19 cellular contexts compared by ENCODE assay signal in genomic region chr4:1600211-1600780, GRCh38.
"Had no signal": no experiment of that assay in that cellular context is flagged by ENCODE, and none has a peak within 500 bp of the region (broad histone marks: within the 10 kb centered on the region; RNA-seq: fewer than 3 reads in every experiment).

No MANE protein-coding gene starts in this region.

- ATAC-seq: activated naive CD8-positive, alpha-beta T cell treated with anti-CD3 and anti-CD28 coated beads, Interleukin-2, amount 50 U/mL, for 24 hours; SK-N-SH treated with all-trans-retinoic acid at 6 μM for 48 hours had no signal

- H3K36me3 ChIP-seq: ovary, spleen had no signal

- H3K27me3 ChIP-seq: ovary had no signal

- H3K27ac ChIP-seq: dorsolateral prefrontal cortex, ovary, spleen had no signal

- H3K9me3 ChIP-seq: ovary had no signal

- DNase-seq: activated CD4-positive, alpha-beta T cell treated with anti-CD3 and anti-CD28 coated beads, Interleukin-2, amount 50 U/mL, for 1 hour; activated CD4-positive, CD25-positive, alpha-beta regulatory T cell treated with anti-CD3 and anti-CD28 coated beads, Interleukin-2, amount 50 U/mL, for 72 hours; activated CD8-positive, alpha-beta memory T cell treated with anti-CD3 and anti-CD28 coated beads for 24 hours; activated CD8-positive, alpha-beta memory T cell treated with anti-CD3 and anti-CD28 coated beads, Interleukin-2, amount 50 U/mL, for 48 hours; activated effector memory CD4-positive, alpha-beta T cell treated with Interleukin-2 at 50 U/mL for 16 hours; activated naive CD4-positive, alpha-beta T cell treated with anti-CD3 and anti-CD28 coated beads, Interleukin-2, amount 10 ng/mL, durations not matched to agents 7 days and 5 days; activated naive CD8-positive, alpha-beta T cell treated with anti-CD3 and anti-CD28 coated beads, Interleukin-2, amount 50 U/mL, for 24 hours; activated T-cell treated with anti-CD3 and anti-CD28 coated beads, Interleukin-2, amount 50 U/mL, for 48 hours; anterior cingulate cortex; central memory CD4-positive, alpha-beta T cell; foreskin fibroblast; kidney glomerular epithelial cell; ovary; stimulated activated CD4-positive, alpha-beta T cell treated with anti-CD3 and anti-CD28 coated beads, Interleukin-4, amount 100 ng/mL, for 4 hours; stimulated activated naive CD4-positive, alpha-beta T cell; T1000 had no signal

- H3K4me3 ChIP-seq: dorsolateral prefrontal cortex, ovary, spleen had no signal
